Comparison of ENCODE assay signal across 20 cellular contexts in genomic region chr2:108893277-108893676, GRCh38.
"Had no signal": no experiment of that assay in that cellular context is flagged by ENCODE, and none has a peak within 500 bp of the region (broad histone marks: within the 10 kb centered on the region; RNA-seq: fewer than 3 reads in every experiment).

No MANE protein-coding gene starts in this region.

- ATAC-seq: naive thymus-derived CD8-positive, alpha-beta T cell; pancreas; right cardiac atrium; sciatic nerve; stimulated activated effector memory CD8-positive, alpha-beta T cell treated with anti-CD3 and anti-CD28 coated beads, Interleukin-12 subunit alpha, Interleukin-12 subunit beta, amount 100 ng/mL, for 72 hours; upper lobe of right lung had no signal

- H3K27ac ChIP-seq: left ventricle myocardium inferior, pancreas, prostate gland, skin epidermis, suprapubic skin, thoracic aorta, tibial artery, upper lobe of right lung had no signal

- DNase-seq: islet precursor cell; left ventricle myocardium inferior; naive thymus-derived CD8-positive, alpha-beta T cell; nucleus accumbens; pancreas; retina; right cardiac atrium; stimulated activated CD4-positive, alpha-beta T cell treated with anti-CD3 and anti-CD28 coated beads, Interleukin-12 subunit alpha, Interleukin-12 subunit beta, amount 100 ng/mL, for 4 hours; stimulated activated CD4-positive, alpha-beta T cell treated with anti-CD3 and anti-CD28 coated beads, Interleukin-15, amount 100 ng/mL, for 24 hours; stimulated activated CD4-positive, alpha-beta T cell treated with anti-CD3 and anti-CD28 coated beads, Interleukin-4, amount 100 ng/mL, for 24 hours; stimulated activated naive CD4-positive, alpha-beta T cell; tibial artery; trophoblast cell; upper lobe of right lung had no signal
